1 cellular context compared by ENCODE assay signal in the genomic region with DNA sequence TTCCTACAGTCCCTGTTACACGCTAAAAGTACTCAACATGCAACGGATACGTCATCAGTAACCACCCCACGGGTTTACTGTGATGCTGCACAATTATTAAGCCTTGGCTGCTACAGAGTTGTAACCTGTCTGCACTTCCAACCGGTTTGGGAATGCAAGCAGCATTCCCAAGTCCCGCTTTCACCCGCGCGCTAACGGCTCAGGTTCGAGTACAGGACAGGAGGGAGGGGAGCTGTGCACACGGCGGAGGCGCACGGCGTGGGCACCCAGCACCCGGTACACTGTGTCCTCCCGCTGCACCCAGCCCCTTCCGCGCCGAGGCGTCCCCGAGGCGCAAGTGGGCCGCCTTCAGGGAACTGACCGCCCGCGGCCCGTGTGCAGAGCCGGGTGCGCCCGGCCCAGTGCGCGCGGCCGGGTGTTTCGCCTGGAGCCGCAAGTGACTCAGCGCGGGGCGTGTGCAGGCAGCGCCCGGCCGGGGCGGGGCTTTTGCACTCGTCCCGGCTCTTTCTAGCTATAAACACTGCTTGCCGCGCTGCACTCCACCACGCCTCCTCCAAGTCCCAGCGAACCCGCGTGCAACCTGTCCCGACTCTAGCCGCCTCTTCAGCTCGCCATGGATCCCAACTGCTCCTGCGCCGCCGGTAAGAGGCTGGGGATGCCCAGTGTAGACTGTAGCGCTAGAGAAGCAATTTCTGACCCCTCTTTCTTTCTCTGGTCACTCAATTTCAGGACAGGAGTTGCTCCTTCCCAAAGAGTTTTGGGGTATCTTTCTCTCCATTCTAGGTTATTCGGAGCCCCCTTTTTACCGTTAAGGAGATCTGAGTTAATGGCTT.
TF ChIP-seq lines count a peak whose summit lies in the region.

A gene (plus strand): TSS at position 542 of the 833 bp plus-strand sequence. CDS start 72 bp downstream, at position 614.

TF ChIP-seq in K562, 482 proteins besides CTCF, POLR2A, EP300 and RAD21 (continued from another document and continues in another):
- TF ChIP-seq, protein P1, sequence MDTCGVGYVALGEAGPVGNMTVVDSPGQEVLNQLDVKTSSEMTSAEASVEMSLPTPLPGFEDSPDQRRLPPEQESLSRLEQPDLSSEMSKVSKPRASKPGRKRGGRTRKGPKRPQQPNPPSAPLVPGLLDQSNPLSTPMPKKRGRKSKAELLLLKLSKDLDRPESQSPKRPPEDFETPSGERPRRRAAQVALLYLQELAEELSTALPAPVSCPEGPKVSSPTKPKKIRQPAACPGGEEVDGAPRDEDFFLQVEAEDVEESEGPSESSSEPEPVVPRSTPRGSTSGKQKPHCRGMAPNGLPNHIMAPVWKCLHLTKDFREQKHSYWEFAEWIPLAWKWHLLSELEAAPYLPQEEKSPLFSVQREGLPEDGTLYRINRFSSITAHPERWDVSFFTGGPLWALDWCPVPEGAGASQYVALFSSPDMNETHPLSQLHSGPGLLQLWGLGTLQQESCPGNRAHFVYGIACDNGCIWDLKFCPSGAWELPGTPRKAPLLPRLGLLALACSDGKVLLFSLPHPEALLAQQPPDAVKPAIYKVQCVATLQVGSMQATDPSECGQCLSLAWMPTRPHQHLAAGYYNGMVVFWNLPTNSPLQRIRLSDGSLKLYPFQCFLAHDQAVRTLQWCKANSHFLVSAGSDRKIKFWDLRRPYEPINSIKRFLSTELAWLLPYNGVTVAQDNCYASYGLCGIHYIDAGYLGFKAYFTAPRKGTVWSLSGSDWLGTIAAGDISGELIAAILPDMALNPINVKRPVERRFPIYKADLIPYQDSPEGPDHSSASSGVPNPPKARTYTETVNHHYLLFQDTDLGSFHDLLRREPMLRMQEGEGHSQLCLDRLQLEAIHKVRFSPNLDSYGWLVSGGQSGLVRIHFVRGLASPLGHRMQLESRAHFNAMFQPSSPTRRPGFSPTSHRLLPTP (IDR thresholded peaks at IDR 0.05; ENCODE audit: borderline replicate concordance, extremely low read depth, insufficient read length): peak; percentile 32
- TF ChIP-seq GTF2A2 (tag; IDR thresholded peaks at IDR 0.05): no peak
- TF ChIP-seq HLTF (IDR thresholded peaks at IDR 0.05): no peak
- TF ChIP-seq SMARCA4 (IDR thresholded peaks at IDR 0.05): no peak
- peak; percentile 41 for TF ChIP-seq HNRNPLL (IDR thresholded peaks at IDR 0.05; ENCODE audit: low read depth, low read length, poor library complexity, severe bottlenecking)
- peak; percentile 90 for TF ChIP-seq BRD9 (IDR thresholded peaks at IDR 0.05; ENCODE audit: low read depth, partially characterized antibody)
- TF ChIP-seq, protein P2, sequence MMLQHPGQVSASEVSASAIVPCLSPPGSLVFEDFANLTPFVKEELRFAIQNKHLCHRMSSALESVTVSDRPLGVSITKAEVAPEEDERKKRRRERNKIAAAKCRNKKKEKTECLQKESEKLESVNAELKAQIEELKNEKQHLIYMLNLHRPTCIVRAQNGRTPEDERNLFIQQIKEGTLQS (IDR thresholded peaks at IDR 0.05): peak; percentile 74
- TF ChIP-seq, protein P2 (CRISPR knock-in tag; conservative IDR thresholded peaks at IDR 0.05): peak; percentile 38; the same call in 1 of the 2 replicates
- TF ChIP-seq GATAD2A (IDR thresholded peaks at IDR 0.05): 0 out of 2 replicates have a peak, but pooled peaks have one; percentile 46
- TF ChIP-seq DIDO1 (tag; IDR thresholded peaks at IDR 0.05; ENCODE audit: low read depth): no peak
- no peak for TF ChIP-seq ZNF717 (CRISPR knock-in tag; IDR thresholded peaks at IDR 0.05)
- TF ChIP-seq CBFA2T3 (IDR thresholded peaks at IDR 0.05): peak; percentile 14; the same call in 1 of the 2 replicates
- TF ChIP-seq EZH2 (IDR thresholded peaks at IDR 0.05; ENCODE audit: borderline replicate concordance, low read depth, low read length): no peak
- peak; percentile 66 for TF ChIP-seq SMAD4 (CRISPR knock-in tag; conservative IDR thresholded peaks at IDR 0.05)
- TF ChIP-seq, protein P3, sequence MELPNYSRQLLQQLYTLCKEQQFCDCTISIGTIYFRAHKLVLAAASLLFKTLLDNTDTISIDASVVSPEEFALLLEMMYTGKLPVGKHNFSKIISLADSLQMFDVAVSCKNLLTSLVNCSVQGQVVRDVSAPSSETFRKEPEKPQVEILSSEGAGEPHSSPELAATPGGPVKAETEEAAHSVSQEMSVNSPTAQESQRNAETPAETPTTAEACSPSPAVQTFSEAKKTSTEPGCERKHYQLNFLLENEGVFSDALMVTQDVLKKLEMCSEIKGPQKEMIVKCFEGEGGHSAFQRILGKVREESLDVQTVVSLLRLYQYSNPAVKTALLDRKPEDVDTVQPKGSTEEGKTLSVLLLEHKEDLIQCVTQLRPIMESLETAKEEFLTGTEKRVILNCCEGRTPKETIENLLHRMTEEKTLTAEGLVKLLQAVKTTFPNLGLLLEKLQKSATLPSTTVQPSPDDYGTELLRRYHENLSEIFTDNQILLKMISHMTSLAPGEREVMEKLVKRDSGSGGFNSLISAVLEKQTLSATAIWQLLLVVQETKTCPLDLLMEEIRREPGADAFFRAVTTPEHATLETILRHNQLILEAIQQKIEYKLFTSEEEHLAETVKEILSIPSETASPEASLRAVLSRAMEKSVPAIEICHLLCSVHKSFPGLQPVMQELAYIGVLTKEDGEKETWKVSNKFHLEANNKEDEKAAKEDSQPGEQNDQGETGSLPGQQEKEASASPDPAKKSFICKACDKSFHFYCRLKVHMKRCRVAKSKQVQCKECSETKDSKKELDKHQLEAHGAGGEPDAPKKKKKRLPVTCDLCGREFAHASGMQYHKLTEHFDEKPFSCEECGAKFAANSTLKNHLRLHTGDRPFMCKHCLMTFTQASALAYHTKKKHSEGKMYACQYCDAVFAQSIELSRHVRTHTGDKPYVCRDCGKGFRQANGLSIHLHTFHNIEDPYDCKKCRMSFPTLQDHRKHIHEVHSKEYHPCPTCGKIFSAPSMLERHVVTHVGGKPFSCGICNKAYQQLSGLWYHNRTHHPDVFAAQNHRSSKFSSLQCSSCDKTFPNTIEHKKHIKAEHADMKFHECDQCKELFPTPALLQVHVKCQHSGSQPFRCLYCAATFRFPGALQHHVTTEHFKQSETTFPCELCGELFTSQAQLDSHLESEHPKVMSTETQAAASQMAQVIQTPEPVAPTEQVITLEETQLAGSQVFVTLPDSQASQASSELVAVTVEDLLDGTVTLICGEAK (IDR thresholded peaks at IDR 0.05): peak; percentile 45; the same call in 1 of the 2 replicates
- TF ChIP-seq, protein P3 (CRISPR knock-in tag; IDR thresholded peaks at IDR 0.05): no peak
- peak; percentile 93 for TF ChIP-seq RBM25 (IDR thresholded peaks at IDR 0.05; ENCODE audit: low read depth, low read length, severe bottlenecking)
- peak; percentile 55 for TF ChIP-seq ZNF316 (IDR thresholded peaks at IDR 0.05)
- peak; percentile 91 for TF ChIP-seq JUND (IDR thresholded peaks at IDR 0.05; ENCODE audit: borderline replicate concordance, low read depth, low read length)
- TF ChIP-seq JUND (tag; IDR thresholded peaks at IDR 0.05; ENCODE audit: borderline replicate concordance, low read depth, low read length): peak; percentile 85; the same call in 1 of the 3 replicates
- TF ChIP-seq, protein P4, sequence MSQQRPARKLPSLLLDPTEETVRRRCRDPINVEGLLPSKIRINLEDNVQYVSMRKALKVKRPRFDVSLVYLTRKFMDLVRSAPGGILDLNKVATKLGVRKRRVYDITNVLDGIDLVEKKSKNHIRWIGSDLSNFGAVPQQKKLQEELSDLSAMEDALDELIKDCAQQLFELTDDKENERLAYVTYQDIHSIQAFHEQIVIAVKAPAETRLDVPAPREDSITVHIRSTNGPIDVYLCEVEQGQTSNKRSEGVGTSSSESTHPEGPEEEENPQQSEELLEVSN (IDR thresholded peaks at IDR 0.05; ENCODE audit: borderline replicate concordance in 1 of 2, extremely low read depth in 1 of 2, insufficient read depth in 1 of 2, insufficient read length in 1 of 2, low read depth in 1 of 2, low read length in 1 of 2, poor library complexity in 1 of 2, severe bottlenecking in 1 of 2): peak; percentile 75 to 89
- no peak for TF ChIP-seq XRCC4 (IDR thresholded peaks at IDR 0.05; ENCODE audit: extremely low read depth, insufficient read depth, insufficient read length)
- TF ChIP-seq NFE2L1 (tag; IDR thresholded peaks at IDR 0.05; ENCODE audit: borderline replicate concordance, low read depth): no peak
- peak; percentile 80; the same call in 1 of the 2 replicates for TF ChIP-seq ATF7 (IDR thresholded peaks at IDR 0.05)
- TF ChIP-seq, protein P5, sequence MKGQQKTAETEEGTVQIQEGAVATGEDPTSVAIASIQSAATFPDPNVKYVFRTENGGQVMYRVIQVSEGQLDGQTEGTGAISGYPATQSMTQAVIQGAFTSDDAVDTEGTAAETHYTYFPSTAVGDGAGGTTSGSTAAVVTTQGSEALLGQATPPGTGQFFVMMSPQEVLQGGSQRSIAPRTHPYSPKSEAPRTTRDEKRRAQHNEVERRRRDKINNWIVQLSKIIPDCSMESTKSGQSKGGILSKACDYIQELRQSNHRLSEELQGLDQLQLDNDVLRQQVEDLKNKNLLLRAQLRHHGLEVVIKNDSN (CRISPR knock-in tag; IDR thresholded peaks at IDR 0.05): no peak
- no peak for TF ChIP-seq GABPB2 (CRISPR knock-in tag; conservative IDR thresholded peaks at IDR 0.05)
- TF ChIP-seq NFIC (IDR thresholded peaks at IDR 0.05): 0 out of 2 replicates have a peak, but pooled peaks have one; percentile 34
- 0 out of 2 replicates have a peak, but pooled peaks have one; percentile 52 for TF ChIP-seq SAFB (IDR thresholded peaks at IDR 0.05; ENCODE audit: borderline replicate concordance, low read depth, low read length)
- TF ChIP-seq ZNF586 (CRISPR knock-in tag; conservative IDR thresholded peaks at IDR 0.05): no peak
- peak; percentile 76 for TF ChIP-seq SUPT5H (IDR thresholded peaks at IDR 0.05)
- TF ChIP-seq SP2 (IDR thresholded peaks at IDR 0.05; ENCODE audit: extremely low read depth, low read depth, low read length, poor library complexity, severe bottlenecking): no peak
- TF ChIP-seq NR2C1 (IDR thresholded peaks at IDR 0.05): no peak
- TF ChIP-seq NR2C1 (tag; IDR thresholded peaks at IDR 0.05): no peak
- no peak for TF ChIP-seq SMC3 (conservative IDR thresholded peaks at IDR 0.05; ENCODE audit: insufficient read depth, low read depth, low read length)
- no peak for TF ChIP-seq GATA2 (CRISPR knock-in tag; IDR thresholded peaks at IDR 0.05)
- TF ChIP-seq SREBF1 (IDR thresholded peaks at IDR 0.05; ENCODE audit: borderline replicate concordance, low read depth, low read length): no peak
- TF ChIP-seq FOXM1 (IDR thresholded peaks at IDR 0.05; ENCODE audit: low read depth): no peak
- no peak for TF ChIP-seq FOXM1 (CRISPR knock-in tag; IDR thresholded peaks at IDR 0.05; ENCODE audit: low read depth)
- peak; percentile 84 for TF ChIP-seq RBFOX2 (IDR thresholded peaks at IDR 0.05; ENCODE audit: low read depth, low read length)
- TF ChIP-seq SOX6 (IDR thresholded peaks at IDR 0.05): no peak
- TF ChIP-seq KDM1A (IDR thresholded peaks at IDR 0.05): peak in 1 of 2 experiments; percentile 94; a peak in 2 of 4 replicates
- TF ChIP-seq, protein P6, sequence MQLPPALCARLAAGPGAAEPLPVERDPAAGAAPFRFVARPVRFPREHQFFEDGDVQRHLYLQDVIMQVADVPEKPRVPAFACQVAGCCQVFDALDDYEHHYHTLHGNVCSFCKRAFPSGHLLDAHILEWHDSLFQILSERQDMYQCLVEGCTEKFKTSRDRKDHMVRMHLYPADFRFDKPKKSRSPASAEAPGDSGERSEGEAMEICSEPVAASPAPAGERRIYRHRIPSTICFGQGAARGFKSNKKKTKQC (CRISPR knock-in tag; IDR thresholded peaks at IDR 0.05): no peak
- no peak for TF ChIP-seq TFAM (CRISPR knock-in tag; conservative IDR thresholded peaks at IDR 0.05)
- TF ChIP-seq TAF1 (IDR thresholded peaks at IDR 0.05; ENCODE audit: control insufficient read depth, extremely low read depth, insufficient read depth, low read length, severe bottlenecking): peak; percentile 67
- TF ChIP-seq, protein P7, sequence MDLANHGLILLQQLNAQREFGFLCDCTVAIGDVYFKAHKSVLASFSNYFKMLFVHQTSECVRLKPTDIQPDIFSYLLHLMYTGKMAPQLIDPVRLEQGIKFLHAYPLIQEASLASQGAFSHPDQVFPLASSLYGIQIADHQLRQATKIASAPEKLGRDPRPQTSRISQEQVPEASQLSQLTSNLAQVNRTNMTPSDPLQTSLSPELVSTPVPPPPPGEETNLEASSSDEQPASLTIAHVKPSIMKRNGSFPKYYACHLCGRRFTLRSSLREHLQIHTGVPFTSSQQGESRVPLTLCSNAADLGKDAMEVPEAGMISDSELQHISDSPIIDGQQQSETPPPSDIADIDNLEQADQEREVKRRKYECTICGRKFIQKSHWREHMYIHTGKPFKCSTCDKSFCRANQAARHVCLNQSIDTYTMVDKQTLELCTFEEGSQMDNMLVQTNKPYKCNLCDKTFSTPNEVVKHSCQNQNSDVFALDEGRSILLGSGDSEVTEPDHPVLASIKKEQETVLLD (IDR thresholded peaks at IDR 0.05): no peak
- 0 out of 2 replicates have a peak, but pooled peaks have one; percentile 11 for TF ChIP-seq HDAC2 (IDR thresholded peaks at IDR 0.05)
- no peak for TF ChIP-seq MEIS2 (IDR thresholded peaks at IDR 0.05; ENCODE audit: partially characterized antibody)
